In the genomic region with DNA sequence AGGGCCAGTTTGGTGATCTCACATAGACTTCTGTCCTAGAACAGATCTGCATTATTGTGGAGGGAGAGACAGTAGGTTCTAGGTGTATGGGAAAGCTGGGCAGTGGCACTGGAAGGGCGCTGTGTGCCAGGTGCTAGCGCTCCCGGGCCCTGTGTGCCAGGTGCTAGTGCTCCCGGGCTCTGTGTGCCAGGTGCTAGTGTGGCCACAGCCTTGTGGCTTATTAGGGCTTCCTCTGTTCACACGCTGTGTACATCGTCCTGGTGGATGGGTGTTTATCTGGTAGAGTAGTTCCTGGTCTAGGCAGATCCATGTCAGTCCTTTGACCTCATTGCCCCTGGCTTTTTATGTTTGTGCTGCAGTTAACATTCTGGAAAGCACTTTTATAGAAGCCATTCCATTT, we compare ENCODE assay signal across 28 cellular contexts.
"Had no signal": no experiment of that assay in that cellular context is flagged by ENCODE, and none has a peak within 500 bp of the region (broad histone marks: within the 10 kb centered on the region; RNA-seq: fewer than 3 reads in every experiment).

No MANE protein-coding gene starts in this region.

- H3K27me3 Mint-ChIP-seq: activated CD4-positive, alpha-beta T cell treated with anti-CD3 and anti-CD28 coated beads, Interleukin-2, amount 10 ng/mL, durations not matched to agents 24 days and 14 days; activated naive CD4-positive, alpha-beta T cell treated with anti-CD3 and anti-CD28 coated beads, Interleukin-2, amount 10 ng/mL, durations not matched to agents 7 days and 5 days; activated naive CD8-positive, alpha-beta T cell treated with anti-CD3 and anti-CD28 coated beads for 36 hours; T-cell had no signal

- H3K36me3 Mint-ChIP-seq: activated CD4-positive, alpha-beta memory T cell treated with anti-CD3 and anti-CD28 coated beads for 36 hours; activated naive CD4-positive, alpha-beta T cell treated with anti-CD3 and anti-CD28 coated beads, Interleukin-2, amount 10 ng/mL, durations not matched to agents 7 days and 5 days; activated naive CD8-positive, alpha-beta T cell treated with anti-CD3 and anti-CD28 coated beads for 36 hours; T-cell had no signal

- H3K9me3 Mint-ChIP-seq: activated B cell treated with CpG ODN at 0.5 μM for 24 hours; activated CD4-positive, alpha-beta memory T cell treated with anti-CD3 and anti-CD28 coated beads for 36 hours; activated CD4-positive, alpha-beta T cell treated with anti-CD3 and anti-CD28 coated beads, Interleukin-2, amount 10 ng/mL, durations not matched to agents 24 days and 14 days; activated naive CD4-positive, alpha-beta T cell treated with anti-CD3 and anti-CD28 coated beads, Interleukin-2, amount 10 ng/mL, durations not matched to agents 7 days and 5 days; activated naive CD8-positive, alpha-beta T cell treated with anti-CD3 and anti-CD28 coated beads for 36 hours; activated T-helper 2 cell treated with anti-CD3 and anti-CD28 coated beads, Interferon-gamma antibody, Interleukin-2, Interleukin-4, amounts not matched to agents 10 μg/mL and 5 μg/mL and 100 μg/mL, durations not matched to agents 14 hours and 24 hours and 36 hours; T-cell had no signal

- ATAC-seq: Panc1, Right ventricle myocardium inferior, T-cell had no signal

- H3K4me3 Mint-ChIP-seq: activated B cell treated with CpG ODN at 0.5 μM for 24 hours; activated CD4-positive, alpha-beta memory T cell treated with anti-CD3 and anti-CD28 coated beads for 36 hours; activated CD4-positive, alpha-beta T cell treated with anti-CD3 and anti-CD28 coated beads, Interleukin-2, amount 10 ng/mL, durations not matched to agents 24 days and 14 days; activated naive CD4-positive, alpha-beta T cell treated with anti-CD3 and anti-CD28 coated beads, Interleukin-2, amount 10 ng/mL, durations not matched to agents 7 days and 5 days; activated naive CD8-positive, alpha-beta T cell treated with anti-CD3 and anti-CD28 coated beads for 36 hours; T-cell had no signal

- H3K4me1 Mint-ChIP-seq: activated B cell treated with CpG ODN at 0.5 μM for 24 hours; activated CD4-positive, alpha-beta T cell treated with anti-CD3 and anti-CD28 coated beads, Interleukin-2, amount 10 ng/mL, durations not matched to agents 24 days and 14 days; activated naive CD4-positive, alpha-beta T cell treated with anti-CD3 and anti-CD28 coated beads, Interleukin-2, amount 10 ng/mL, durations not matched to agents 7 days and 5 days; activated naive CD8-positive, alpha-beta T cell treated with anti-CD3 and anti-CD28 coated beads for 36 hours; T-cell had no signal

- DNase-seq: activated B cell treated with CpG ODN at 0.5 μM for 24 hours; activated CD4-positive, alpha-beta memory T cell treated with anti-CD3 and anti-CD28 coated beads for 36 hours; activated CD4-positive, alpha-beta T cell treated with anti-CD3 and anti-CD28 coated beads for 1 hour; activated CD4-positive, alpha-beta T cell treated with anti-CD3 and anti-CD28 coated beads, Interleukin-2, amount 10 ng/mL, durations not matched to agents 24 days and 14 days; activated gamma-delta T cell treated with Interleukin-2 at 50 U/mL for 16 hours; activated naive CD4-positive, alpha-beta T cell treated with anti-CD3 and anti-CD28 coated beads, Interleukin-2, amount 10 ng/mL, durations not matched to agents 7 days and 5 days; activated naive CD8-positive, alpha-beta T cell treated with anti-CD3 and anti-CD28 coated beads for 36 hours; activated T-cell treated with anti-CD3 and anti-CD28 coated beads for 4 hours; activated T-cell treated with anti-CD3 and anti-CD28 coated beads, Interleukin-2, amount 50 U/mL, for 48 hours; central memory CD4-positive, alpha-beta T cell; Karpas-422; MM.1S; NCI-H1105; NCI-H1436; NCI-H1694 treated with DMSO at 0.1 percent for 48 hours; NCI-H2029 treated with DMSO at 0.1 percent for 48 hours; NCI-H345; NCI-H510A treated with DMSO at 0.1 percent for 48 hours; NCI-H69; NK-92 treated with Interleukin-12 subunit alpha and Interleukin-12 subunit beta, amount 100 ng/mL, for 24 hours; OCI-M1; RPMI8226; T-cell; T-helper 2 cell; T1000 had no signal

- H3K27ac Mint-ChIP-seq: activated B cell treated with CpG ODN at 0.5 μM for 24 hours; activated CD4-positive, alpha-beta memory T cell treated with anti-CD3 and anti-CD28 coated beads for 36 hours; activated CD4-positive, alpha-beta T cell treated with anti-CD3 and anti-CD28 coated beads, Interleukin-2, amount 10 ng/mL, durations not matched to agents 24 days and 14 days; activated naive CD4-positive, alpha-beta T cell treated with anti-CD3 and anti-CD28 coated beads, Interleukin-2, amount 10 ng/mL, durations not matched to agents 7 days and 5 days; activated naive CD8-positive, alpha-beta T cell treated with anti-CD3 and anti-CD28 coated beads for 36 hours; activated T-helper 2 cell treated with anti-CD3 and anti-CD28 coated beads, Interferon-gamma antibody, Interleukin-2, Interleukin-4, amounts not matched to agents 10 μg/mL and 5 μg/mL and 100 μg/mL, durations not matched to agents 14 hours and 24 hours and 36 hours; T-cell had no signal
